ENCODE assay signal across 15 cellular contexts in the genomic region with DNA sequence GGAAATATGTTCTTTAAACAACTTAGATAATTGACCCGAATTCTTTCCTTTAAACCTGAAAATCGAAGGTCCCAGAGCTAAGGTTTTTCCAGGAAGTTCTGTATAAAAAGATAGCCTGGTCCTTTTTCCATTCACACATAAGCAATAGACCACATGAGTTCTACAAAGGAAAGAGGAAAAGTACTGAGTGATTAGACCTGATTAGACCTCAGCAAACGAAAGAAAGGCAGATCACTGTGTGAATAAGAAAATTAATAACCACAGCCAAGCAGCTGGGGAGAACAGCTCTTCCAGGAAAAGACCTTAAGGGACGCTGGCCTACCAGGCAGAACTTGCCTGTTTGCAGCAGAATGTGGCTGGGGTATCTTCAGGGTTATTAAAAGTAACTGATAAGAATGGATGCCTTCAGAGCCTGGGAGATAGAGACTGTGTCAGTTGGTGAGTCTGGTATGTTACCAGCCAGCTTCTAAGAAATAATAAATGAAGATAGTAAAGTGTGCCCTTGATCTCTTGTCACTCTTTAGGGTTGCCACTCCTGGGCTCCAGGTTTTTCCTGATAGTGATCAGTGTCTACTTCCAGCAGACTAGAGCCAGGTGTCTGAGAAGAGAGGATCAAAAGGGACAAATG.
DNase-seq lines count a peak whose midpoint lies in the region; ATAC-seq, FAIRE-seq and TF ChIP-seq lines count a peak whose summit lies in the region.
"Had no signal": no experiment of that assay in that cellular context is flagged by ENCODE, and none has a peak within 500 bp of the region (broad histone marks: within the 10 kb centered on the region; RNA-seq: fewer than 3 reads in every experiment).

No MANE protein-coding gene starts in this region.

- H3K4me1 ChIP-seq in muscle layer of colon (ENCODE audit: insufficient read depth, low read length) (peaks cover 49% of the 10 kb centered on the region), uterus (no peaks in the 10 kb centered on the region)

- TF ChIP-seq CTCF in uterus (IDR thresholded peaks at IDR 0.05): no peak

- TF ChIP-seq POLR2A in uterus (IDR thresholded peaks at IDR 0.05): no peak
- no peak for TF ChIP-seq POLR2A in GM12892 (IDR thresholded peaks at IDR 0.05; ENCODE audit: low read depth, low read length)

- no peak overlapping the region for H3K9ac ChIP-seq in muscle layer of colon (ENCODE audit: low read length)

- H3K27ac ChIP-seq in angular gyrus (ENCODE audit: low read depth, low read length) (peak overlapping the region; percentile 53), muscle layer of colon (ENCODE audit: low read depth, low read length) (peak overlapping the region; percentile 28), uterus (peak overlapping the region; percentile 62 to 63)

- intact Hi-C loops in Right ventricle myocardium superior (cut with DNase I): no loop called here
- intact Hi-C loops in uterus (cut with DNase I; ENCODE audit: low total_unique reads): no loop called here

- H3K4me3 ChIP-seq in muscle layer of colon (ENCODE audit: low read depth in 1 of 2, low read length in 2 of 2): no peak overlapping the region
- H3K4me3 ChIP-seq in uterus: no peak overlapping the region
- H3K4me3 ChIP-seq: mucosa of descending colon, Peyer's patch had no signal

- no peaks in the 10 kb centered on the region for H3K9me3 ChIP-seq in muscle layer of colon (ENCODE audit: low read length)
- no peaks in the 10 kb centered on the region for H3K9me3 ChIP-seq in uterus
- H3K9me3 ChIP-seq: mucosa of descending colon, Peyer's patch had no signal

- ATAC-seq in Right ventricle myocardium superior (ENCODE audit: poor library complexity): peak; percentile 49
- ATAC-seq: activated CD4-positive, alpha-beta T cell treated with anti-CD3 and anti-CD28 coated beads for 36 hours; mucosa of descending colon had no signal

- no peak for FAIRE-seq in GM12892 (lab: Jason Lieb, UNC)
- FAIRE-seq: HTR-8/SVneo had no signal

- peaks cover 23% of the 10 kb centered on the region for H3K36me3 ChIP-seq in muscle layer of colon (ENCODE audit: insufficient read depth, low read length)
- H3K36me3 ChIP-seq in uterus: no peaks in the 10 kb centered on the region
- H3K36me3 ChIP-seq: Peyer's patch had no signal

- no peaks in the 10 kb centered on the region for H3K27me3 ChIP-seq in muscle layer of colon (ENCODE audit: control insufficient read depth in 1 of 2, insufficient read depth in 2 of 2, low read length in 2 of 2)
- no peaks in the 10 kb centered on the region for H3K27me3 ChIP-seq in uterus
- H3K27me3 ChIP-seq: Peyer's patch had no signal

- DNase-seq in Right ventricle myocardium superior (no peak), uterus (no peak), GM12892 (ENCODE audit: insufficient read length) (no peak), inferior parietal cortex (ENCODE audit: extremely low spot score) (no peak)
- no peak for DNase-seq in activated effector memory CD4-positive, alpha-beta T cell treated with Interleukin-2 at 50 U/mL for 16 hours
- DNase-seq: activated CD4-positive, alpha-beta T cell treated with anti-CD3 and anti-CD28 coated beads for 36 hours; activated naive CD8-positive, alpha-beta T cell treated with anti-CD3 and anti-CD28 coated beads for 36 hours; CD4-positive, CD25-positive, alpha-beta regulatory T cell; mucosa of descending colon; NCI-H2029; NCI-H69 had no signal
